ENCODE assay signal across 1 cellular context in genomic region chr19:12965017-12965811, GRCh38.
TF ChIP-seq lines count a peak whose summit lies in the region.

No MANE protein-coding gene starts in this region.

TF ChIP-seq in HEK293, 187 proteins besides CTCF, POLR2A, EP300 and RAD21 (continued from another document and continues in another):
- TF ChIP-seq ZBTB26 (tag by site-specific recombination; optimal IDR thresholded peaks at IDR 0.05) (peak; percentile 81), ZNF473 (tag by site-specific recombination; IDR thresholded peaks at IDR 0.05) (no peak), ZBTB7A (tag by site-specific recombination; IDR thresholded peaks at IDR 0.05; ENCODE audit: low read depth) (peak; percentile 63; the same call in 1 of the 2 replicates), ZNF639 (tag by site-specific recombination; IDR thresholded peaks at IDR 0.05) (peak; percentile 71; the same call in 1 of the 2 replicates), GLIS2 (tag by site-specific recombination; IDR thresholded peaks at IDR 0.05) (peak; percentile 74), BCL11A (tag by site-specific recombination; IDR thresholded peaks at IDR 0.05; ENCODE audit: low read depth) (no peak), ZNF341 (tag by site-specific recombination; IDR thresholded peaks at IDR 0.05; ENCODE audit: low read depth) (peak; percentile 95), REST (tag by site-specific recombination; IDR thresholded peaks at IDR 0.05) (no peak), MEIS1 (CRISPR knock-in tag; IDR thresholded peaks at IDR 0.05; ENCODE audit: borderline replicate concordance) (no peak), PATZ1 (tag by site-specific recombination; IDR thresholded peaks at IDR 0.05) (peak; percentile 97), KLF16 (tag by site-specific recombination; IDR thresholded peaks at IDR 0.05) (peak; percentile 77), ZNF26 (tag by site-specific recombination; IDR thresholded peaks at IDR 0.05) (no peak), KLF1 (tag by site-specific recombination; IDR thresholded peaks at IDR 0.05) (peak; percentile 85), GFI1B (tag by site-specific recombination; IDR thresholded peaks at IDR 0.05) (no peak), ZNF610 (tag by site-specific recombination; IDR thresholded peaks at IDR 0.05; ENCODE audit: borderline replicate concordance) (peak; percentile 53; the same call in 1 of the 2 replicates), ZNF366 (tag by site-specific recombination; conservative IDR thresholded peaks at IDR 0.05) (0 out of 2 replicates have a peak, but pooled peaks have one; percentile 38), ZNF350 (tag by site-specific recombination; IDR thresholded peaks at IDR 0.05) (no peak), ZNF239 (tag by site-specific recombination; IDR thresholded peaks at IDR 0.05) (no peak), ZFP3 (tag by site-specific recombination; IDR thresholded peaks at IDR 0.05; ENCODE audit: low read depth) (no peak), ZNF561 (tag by site-specific recombination; IDR thresholded peaks at IDR 0.05; ENCODE audit: borderline replicate concordance) (peak; percentile 87; the same call in 1 of the 2 replicates), ZNF280D (tag by site-specific recombination; IDR thresholded peaks at IDR 0.05) (no peak), ZNF311 (tag by site-specific recombination; IDR thresholded peaks at IDR 0.05; ENCODE audit: borderline replicate concordance) (no peak), ZNF146 (tag by site-specific recombination; IDR thresholded peaks at IDR 0.05) (peak; percentile 23; the same call in 1 of the 2 replicates), ZBTB8A (tag by site-specific recombination; IDR thresholded peaks at IDR 0.05) (peak; percentile 65), ZNF76 (tag by site-specific recombination; IDR thresholded peaks at IDR 0.05; ENCODE audit: borderline replicate concordance, low read depth) (peak; percentile 77), SCRT1 (tag by site-specific recombination; IDR thresholded peaks at IDR 0.05; ENCODE audit: borderline replicate concordance) (no peak), ZSCAN4 (tag by site-specific recombination; IDR thresholded peaks at IDR 0.05) (peak; percentile 47; the same call in 1 of the 2 replicates), INSM2 (tag by site-specific recombination; IDR thresholded peaks at IDR 0.05) (peak; percentile 59), GLI2 (tag by site-specific recombination; IDR thresholded peaks at IDR 0.05; ENCODE audit: borderline replicate concordance, low read depth) (no peak), ZNF624 (tag by site-specific recombination; IDR thresholded peaks at IDR 0.05) (no peak), ZNF449 (tag by site-specific recombination; IDR thresholded peaks at IDR 0.05) (peak; percentile 23; the same call in 1 of the 2 replicates), ZNF660 (tag by site-specific recombination; IDR thresholded peaks at IDR 0.05) (no peak; the same call in 1 of the 2 replicates), ZNF155 (tag by site-specific recombination; IDR thresholded peaks at IDR 0.05) (no peak), GLIS1 (tag by site-specific recombination; IDR thresholded peaks at IDR 0.05) (peak; percentile 77), SP3 (tag by site-specific recombination; IDR thresholded peaks at IDR 0.05) (peak; percentile 78), ZNF785 (tag by site-specific recombination; IDR thresholded peaks at IDR 0.05) (0 out of 2 replicates have a peak, but pooled peaks have one; percentile 39), HIC1 (tag by site-specific recombination; IDR thresholded peaks at IDR 0.05) (peak; percentile 87; the same call in 1 of the 2 replicates), ZNF501 (tag by site-specific recombination; IDR thresholded peaks at IDR 0.05) (peak; percentile 59; the same call in 1 of the 2 replicates), ZNF16 (tag by site-specific recombination; IDR thresholded peaks at IDR 0.05; ENCODE audit: low read depth) (peak; percentile 91), KLF9 (tag by site-specific recombination; IDR thresholded peaks at IDR 0.05; ENCODE audit: low read depth) (peak; percentile 82), ZBTB17 (tag by site-specific recombination; IDR thresholded peaks at IDR 0.05) (peak; percentile 66)
